25 cellular contexts compared by ENCODE assay signal in genomic region chr9:73611072-73611471, GRCh38.
"Had no signal": no experiment of that assay in that cellular context is flagged by ENCODE, and none has a peak within 500 bp of the region (broad histone marks: within the 10 kb centered on the region; RNA-seq: fewer than 3 reads in every experiment).

No MANE protein-coding gene starts in this region.

- DNase-seq: activated CD4-positive, alpha-beta memory T cell treated with anti-CD3 and anti-CD28 coated beads, Interleukin-2, amount 10 ng/mL, durations not matched to agents 7 days and 5 days; activated CD4-positive, alpha-beta T cell treated with anti-CD3 and anti-CD28 coated beads, Interleukin-2, amount 10 ng/mL, durations not matched to agents 7 days and 5 days; activated CD4-positive, CD25-positive, alpha-beta regulatory T cell treated with anti-CD3 and anti-CD28 coated beads, Interleukin-2, amount 50 U/mL, for 72 hours; activated CD8-positive, alpha-beta memory T cell treated with anti-CD3 and anti-CD28 coated beads, Interleukin-2, amount 50 U/mL, for 48 hours; activated gamma-delta T cell; activated naive CD4-positive, alpha-beta T cell treated with anti-CD3 and anti-CD28 coated beads, Interleukin-2, amount 10 ng/mL, durations not matched to agents 7 days and 5 days; activated naive CD8-positive, alpha-beta T cell treated with anti-CD3 and anti-CD28 coated beads, Interleukin-2, amount 10 ng/mL, durations not matched to agents 7 days and 5 days; activated T-cell treated with anti-CD3 and anti-CD28 coated beads, Interleukin-2, amount 50 U/mL, for 24 hours; amniotic stem cell; brain microvascular endothelial cell; central memory CD4-positive, alpha-beta T cell; islet precursor cell; left ventricle myocardium inferior; mucosa of descending colon; pancreas; retina; small intestine; stimulated activated CD4-positive, alpha-beta T cell treated with anti-CD3 and anti-CD28 coated beads, Interleukin-4, amount 100 ng/mL, for 24 hours; T1000; trophoblast cell; uterus had no signal

- ATAC-seq: gastroesophageal sphincter; mucosa of descending colon; natural killer cell treated with Interleukin-12 subunit alpha and Interleukin-12 subunit beta and Interleukin-15 and Interleukin-18, amount 100 ng/mL, for 72 hours; pancreas; sciatic nerve; stimulated activated effector memory CD8-positive, alpha-beta T cell treated with anti-CD3 and anti-CD28 coated beads, Interleukin-12 subunit alpha, Interleukin-12 subunit beta, amount 100 ng/mL, for 72 hours had no signal
